In the genomic region with DNA sequence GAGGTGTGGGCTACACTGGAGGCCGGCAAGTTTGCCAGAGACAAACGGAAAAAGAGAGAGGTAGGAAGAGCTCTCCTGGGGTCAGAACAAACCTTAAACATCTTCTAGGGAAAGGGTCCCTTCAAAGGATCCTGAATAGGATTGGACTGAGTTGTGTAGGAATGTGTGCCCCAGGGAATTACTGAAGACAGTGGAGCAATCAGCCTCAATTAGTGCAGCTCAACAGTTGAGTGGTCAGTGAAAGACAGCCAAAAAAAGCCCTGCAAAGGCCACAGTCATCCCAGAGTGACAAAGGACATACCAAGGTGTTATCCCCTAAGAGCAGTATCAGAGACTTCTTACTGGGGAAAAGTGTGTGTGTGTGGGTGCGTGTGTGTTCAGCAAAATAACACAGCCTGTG, we compare ENCODE assay signal across 21 cellular contexts.
DNase-seq lines count a peak whose midpoint lies in the region; ATAC-seq and TF ChIP-seq lines count a peak whose summit lies in the region.
"Had no signal": no experiment of that assay in that cellular context is flagged by ENCODE, and none has a peak within 500 bp of the region (broad histone marks: within the 10 kb centered on the region; RNA-seq: fewer than 3 reads in every experiment).

No MANE protein-coding gene starts in this region.

- H3K4me3 Mint-ChIP-seq in CD4-positive, alpha-beta memory T cell = peak overlapping the region in 7 of 8 donors; percentile 5 to 87 (median 49)
- H3K4me3 Mint-ChIP-seq in neural crest cell = no peak overlapping the region
- H3K4me3 Mint-ChIP-seq: memory B cell; naive B cell; stimulated activated naive CD8-positive, alpha-beta T cell treated with anti-CD3 and anti-CD28 coated beads, Interleukin-15, Interleukin-2, amounts not matched to agents 100 ng/mL and 50 ng/mL, for 24 hours had no signal

- H3K4me1 ChIP-seq in CD4-positive, alpha-beta memory T cell (ENCODE audit: insufficient read depth, low read length) = peaks cover 52% of the 10 kb centered on the region
- H3K4me1 ChIP-seq in mammary epithelial cell (ENCODE audit: insufficient read depth, low read length) = no peaks in the 10 kb centered on the region

- no peaks in the 10 kb centered on the region for H4K20me1 ChIP-seq in mammary epithelial cell (ENCODE audit: insufficient read depth, low read length)

- no peak for ATAC-seq in activated naive CD4-positive, alpha-beta T cell treated with anti-CD3 and anti-CD28 coated beads, Interleukin-2, amount 50 U/mL, for 72 hours
- no peak for ATAC-seq in HG03457 (IDR thresholded peaks at IDR 0.05; ENCODE audit: unreplicated experiment)

- peak overlapping the region; percentile 79 to 94 (median 88) for H3K27ac Mint-ChIP-seq in CD4-positive, alpha-beta memory T cell
- H3K27ac Mint-ChIP-seq in activated naive CD4-positive, alpha-beta T cell treated with anti-CD3 and anti-CD28 coated beads, Interleukin-2, amount 50 U/mL, for 72 hours = peak overlapping the region; percentile 73 to 88
- H3K27ac Mint-ChIP-seq in neural crest cell (ENCODE audit: unreplicated experiment) = peak overlapping the region; percentile 82
- H3K27ac Mint-ChIP-seq: memory B cell had no signal

- no peak overlapping the region for H3K9ac ChIP-seq in mammary epithelial cell (ENCODE audit: insufficient read depth, low read length)

- dilution Hi-C loops in mammary epithelial cell (cut with HindIII; ENCODE audit: low sequenced_read_pairs) = no loop called here

- no peak for TF ChIP-seq CTCF in neural crest cell (conservative IDR thresholded peaks at IDR 0.05)
- no peak for TF ChIP-seq CTCF in mammary epithelial cell (conservative IDR thresholded peaks at IDR 0.05 in 1 of 2, IDR thresholded peaks at IDR 0.05 in 1 of 2; ENCODE audit: extremely low read depth in 1 of 2, insufficient read depth in 1 of 2, low read depth in 1 of 2, low read length in 2 of 2)

- no peak overlapping the region for H3K4me2 ChIP-seq in mammary epithelial cell (ENCODE audit: insufficient read depth, low read depth, low read length)

- TF ChIP-seq POLR2A in erythroblast (IDR thresholded peaks at IDR 0.05; ENCODE audit: low read length) = no peak

- H3K4me1 Mint-ChIP-seq in CD4-positive, alpha-beta memory T cell = peaks cover 34 to 54% (median 40%) of the 10 kb centered on the region in 4 donors
- H3K4me1 Mint-ChIP-seq in neural crest cell = peaks cover 33% of the 10 kb centered on the region

- intact Hi-C loops in CD4-positive, alpha-beta memory T cell (cut with micrococcal nuclease) = loop anchor here (5.0 kb wide), 1 partner anchor 37 kb away; no protein-coding TSS in a partner anchor
- intact Hi-C loops in mammary epithelial cell (cut with micrococcal nuclease) = loop anchor here (5.0 kb wide), 1 partner anchor 258 kb away; no protein-coding TSS in a partner anchor

- in situ Hi-C loops in mammary epithelial cell (cut with MboI; ENCODE audit: low sequenced_read_pairs in 2 of 2) = no loop called here

- CTCF ChIA-PET in CD4-positive, alpha-beta memory T cell (lab: Charles Lee; ENCODE audit: partially characterized antibody) = interaction anchor here (1.0 to 12.3 kb wide), 6 partner anchors 14 to 300 kb away, joined by 3 to 255 read pairs (median 4); partner anchors contain the start of gene HDAC11
- CTCF ChIA-PET in mammary epithelial cell (lab: Charles Lee; ENCODE audit: low non-redundant PET) = no interaction called here

- no peaks in the 10 kb centered on the region for H3K9me3 ChIP-seq in CD4-positive, alpha-beta memory T cell (ENCODE audit: control insufficient read depth in 1 of 2, low read length in 2 of 2)
- no peaks in the 10 kb centered on the region for H3K9me3 ChIP-seq in mammary epithelial cell (replicated peaks; ENCODE audit: insufficient read depth, low read length)

- POLR2A ChIA-PET in CD4-positive, alpha-beta memory T cell (lab: Charles Lee; ENCODE audit: partially characterized antibody) = interaction anchor here (1.3 to 7.4 kb wide), 4 partner anchors 16 to 130 kb away, joined by 3 to 72 read pairs (median 14); partner anchors contain the start of genes HDAC11 and NUP210

- no peak for DNase-seq in CD4-positive, alpha-beta memory T cell
- peak; percentile 87 for DNase-seq in ELF-1 (ENCODE audit: low read depth, low spot score)
- DNase-seq in activated naive CD4-positive, alpha-beta T cell treated with anti-CD3 and anti-CD28 coated beads, Interleukin-2, amount 50 U/mL, for 72 hours (ENCODE audit: low spot score in 2 of 2) = no peak
- no peak for DNase-seq in neural crest cell (ENCODE audit: low read depth, low spot score)
- DNase-seq in mammary epithelial cell = no peak
- no peak for DNase-seq in erythroblast (lab: John Stamatoyannopoulos, UW)
- DNase-seq: activated gamma-delta T cell treated with Interleukin-2 at 50 U/mL for 16 hours; AML-193; foreskin fibroblast; GDM1; hippocampal formation; naive B cell; NCI-H2107; NCI-H69; Right ventricle myocardium superior; stimulated activated CD4-positive, alpha-beta T cell treated with anti-CD3 and anti-CD28 coated beads, Interleukin-2, amount 100 ng/mL, for 24 hours; trophoblast cell; WERI-Rb-1 had no signal

- no peak overlapping the region for H3K4me3 ChIP-seq in CD4-positive, alpha-beta memory T cell (ENCODE audit: low read length in 2 of 2)
- no peak overlapping the region for H3K4me3 ChIP-seq in mammary epithelial cell (replicated peaks in 1 of 3; ENCODE audit: insufficient read depth in 1 of 3, low read depth in 2 of 3, low read length in 3 of 3)

- H3K79me2 ChIP-seq in mammary epithelial cell (ENCODE audit: insufficient read depth, low read length) = no peaks in the 10 kb centered on the region

- H3K27ac ChIP-seq in CD4-positive, alpha-beta memory T cell (ENCODE audit: low read depth, low read length) = peak overlapping the region; percentile 40
- no peak overlapping the region for H3K27ac ChIP-seq in mammary epithelial cell (ENCODE audit: insufficient read depth, low read depth, low read length)
- H3K27ac ChIP-seq: WERI-Rb-1 had no signal

- H3K27me3 Mint-ChIP-seq in CD4-positive, alpha-beta memory T cell = no peaks in the 10 kb centered on the region
- H3K27me3 Mint-ChIP-seq in neural crest cell (ENCODE audit: low read depth) = no peaks in the 10 kb centered on the region
- H3K27me3 Mint-ChIP-seq: memory B cell; naive B cell; stimulated activated naive CD8-positive, alpha-beta T cell treated with anti-CD3 and anti-CD28 coated beads, Interleukin-15, Interleukin-2, amounts not matched to agents 100 ng/mL and 50 ng/mL, for 24 hours had no signal

- no TSS peak for BruUV-seq in mammary epithelial cell (replicated peaks; lab: Mats Ljungman, UMichigan)

- no peaks in the 10 kb centered on the region for H3K27me3 ChIP-seq in CD4-positive, alpha-beta memory T cell (ENCODE audit: insufficient read depth, low read length)
- no peaks in the 10 kb centered on the region for H3K27me3 ChIP-seq in mammary epithelial cell (ENCODE audit: insufficient read depth, low read length)

- H3K36me3 Mint-ChIP-seq in CD4-positive, alpha-beta memory T cell = peaks cover 47 to 77% of the 10 kb centered on the region in 2 donors
- peaks cover 33 to 44% of the 10 kb centered on the region in 2 donors for H3K36me3 Mint-ChIP-seq in activated naive CD4-positive, alpha-beta T cell treated with anti-CD3 and anti-CD28 coated beads, Interleukin-2, amount 50 U/mL, for 72 hours
- H3K36me3 Mint-ChIP-seq in neural crest cell (ENCODE audit: low read depth) = peaks cover 10% of the 10 kb centered on the region

- peaks cover 82% of the 10 kb centered on the region for H3K36me3 ChIP-seq in CD4-positive, alpha-beta memory T cell (ENCODE audit: insufficient read depth, low read length)
- H3K36me3 ChIP-seq in mammary epithelial cell (ENCODE audit: insufficient read depth, low read length) = no peaks in the 10 kb centered on the region

- H3K9me3 Mint-ChIP-seq in CD4-positive, alpha-beta memory T cell = no peaks in the 10 kb centered on the region
- no peaks in the 10 kb centered on the region for H3K9me3 Mint-ChIP-seq in activated naive CD4-positive, alpha-beta T cell treated with anti-CD3 and anti-CD28 coated beads, Interleukin-2, amount 50 U/mL, for 72 hours
- H3K9me3 Mint-ChIP-seq in neural crest cell = no peaks in the 10 kb centered on the region
- H3K9me3 Mint-ChIP-seq: memory B cell; stimulated activated naive CD8-positive, alpha-beta T cell treated with anti-CD3 and anti-CD28 coated beads, Interleukin-15, Interleukin-2, amounts not matched to agents 100 ng/mL and 50 ng/mL, for 24 hours had no signal

- 45% methylated on average over 3 of the region's 3 CpGs for WGBS in mammary epithelial cell (ENCODE audit: low coverage, missing lambda C conversion rate)

- no peak overlapping the region for H2AFZ ChIP-seq in mammary epithelial cell (ENCODE audit: low read depth, low read length)
